Comparison of ENCODE assay signal across 1 cellular context in the genomic region with DNA sequence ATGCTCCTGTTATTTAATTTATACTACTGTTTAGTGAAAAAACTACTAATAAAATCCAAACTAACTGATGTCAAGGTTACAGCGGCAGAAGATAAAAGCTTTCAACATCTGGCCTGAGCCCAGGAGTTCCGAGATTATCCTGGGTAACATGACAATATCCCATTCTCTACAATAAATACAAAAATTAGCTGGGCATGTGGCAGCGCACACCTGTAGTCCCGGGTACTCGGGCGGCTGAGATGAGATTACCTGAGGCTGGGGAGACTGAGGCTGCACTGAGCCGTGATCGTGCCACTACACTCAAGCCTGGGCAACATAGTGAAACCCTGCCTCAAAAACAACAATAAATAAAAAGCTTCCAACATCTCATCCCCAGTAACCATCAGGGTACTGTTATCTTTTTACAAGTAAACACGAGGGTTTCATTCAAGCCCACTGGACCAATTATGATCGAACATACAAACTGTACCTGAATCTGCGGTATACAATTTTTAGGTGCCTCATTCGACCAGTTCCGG.
A peak's percentile ranks its signal among the peaks of the same experiment; 100 is the strongest.
TF ChIP-seq lines count a peak whose summit lies in the region.

No MANE protein-coding gene starts in this region.

TF ChIP-seq in endothelial cell of umbilical vein, 7 proteins besides CTCF, POLR2A, EP300 and RAD21:
- TF ChIP-seq POLR2AphosphoS5 (IDR thresholded peaks at IDR 0.05; ENCODE audit: insufficient read depth, low read depth, low read length) (peak; percentile 26), MYC (IDR thresholded peaks at IDR 0.05; ENCODE audit: low read depth, low read length) (no peak)
